In genomic region chr22:50292643-50293440, GRCh38 we compare ENCODE assay signal across 8 cellular contexts. TPM values are rescaled to one million over a fixed set of nuclear protein-coding genes. Genes with fewer than 3 reads are reported as not detected.
DNase-seq lines count a peak whose midpoint lies in the region; ATAC-seq and TF ChIP-seq lines count a peak whose summit lies in the region.

No MANE protein-coding gene starts in this region.

- H3K4me1 Mint-ChIP-seq in GM23338, result peaks cover 14% of the 10 kb centered on the region
- peaks cover 12% of the 10 kb centered on the region for H3K4me1 Mint-ChIP-seq in activated naive CD8-positive, alpha-beta T cell (ENCODE audit: low read depth)
- peaks cover 29 to 56% of the 10 kb centered on the region in 2 donors for H3K4me1 Mint-ChIP-seq in stimulated activated naive B cell treated with anti-CD40 and anti-IgM and Interleukin-4, amounts not matched to agents 10 μg/mL and 1 μg/mL and 100 μg/mL, for 72 hours

- no peaks in the 10 kb centered on the region for H3K27me3 ChIP-seq in GM23338 (ENCODE audit: insufficient read depth)
- no peaks in the 10 kb centered on the region for H3K27me3 ChIP-seq in hepatocyte

- H3K9me3 ChIP-seq in hepatocyte (ENCODE audit: low read depth), result no peaks in the 10 kb centered on the region

- H3K4me3 Mint-ChIP-seq in GM23338, result peak overlapping the region; percentile 56
- peak overlapping the region; percentile 64 for H3K4me3 Mint-ChIP-seq in activated naive CD8-positive, alpha-beta T cell
- peak overlapping the region; percentile 67 to 80 for H3K4me3 Mint-ChIP-seq in stimulated activated naive B cell treated with anti-CD40 and anti-IgM and Interleukin-4, amounts not matched to agents 10 μg/mL and 1 μg/mL and 100 μg/mL, for 72 hours

- WGBS in hepatocyte (ENCODE audit: low lambda C conversion rate, missing lambda C conversion rate), result 80% methylated on average over 19 of the region's 29 CpGs

- peak; percentile 40 for ATAC-seq in GM23338
- ATAC-seq in stimulated activated naive B cell treated with anti-CD40 and anti-IgM and Interleukin-4, amounts not matched to agents 10 μg/mL and 1 μg/mL and 100 μg/mL, for 72 hours (replicated peaks), result peak; percentile 74 to 75
- ATAC-seq in GM19328 (IDR thresholded peaks at IDR 0.05; ENCODE audit: unreplicated experiment), result no peak
- ATAC-seq in HG03045 (IDR thresholded peaks at IDR 0.05; ENCODE audit: unreplicated experiment), result no peak
- no peak for ATAC-seq in GM18907 (IDR thresholded peaks at IDR 0.05; ENCODE audit: unreplicated experiment)

- peaks cover 20% of the 10 kb centered on the region for H3K27me3 Mint-ChIP-seq in GM23338 (ENCODE audit: insufficient read depth, low read depth, poor library complexity)
- no peaks in the 10 kb centered on the region for H3K27me3 Mint-ChIP-seq in activated naive CD8-positive, alpha-beta T cell
- peaks cover 18 to 58% of the 10 kb centered on the region in 2 donors for H3K27me3 Mint-ChIP-seq in stimulated activated naive B cell treated with anti-CD40 and anti-IgM and Interleukin-4, amounts not matched to agents 10 μg/mL and 1 μg/mL and 100 μg/mL, for 72 hours

- no peak overlapping the region for H2AFZ ChIP-seq in GM23338
- no peak overlapping the region for H2AFZ ChIP-seq in hepatocyte

- H3K9me3 Mint-ChIP-seq in GM23338, result no peaks in the 10 kb centered on the region; the same call in 2 of the 3 replicates
- H3K9me3 Mint-ChIP-seq in activated naive CD8-positive, alpha-beta T cell (ENCODE audit: low read depth), result no peaks in the 10 kb centered on the region
- no peaks in the 10 kb centered on the region for H3K9me3 Mint-ChIP-seq in stimulated activated naive B cell treated with anti-CD40 and anti-IgM and Interleukin-4, amounts not matched to agents 10 μg/mL and 1 μg/mL and 100 μg/mL, for 72 hours

- H3K79me2 ChIP-seq in GM23338 (replicated peaks; ENCODE audit: insufficient read depth) (peaks cover 48% of the 10 kb centered on the region), hepatocyte (peaks cover 97% of the 10 kb centered on the region)

- H3K4me1 ChIP-seq in GM23338 (ENCODE audit: insufficient read depth) (peaks cover 20% of the 10 kb centered on the region), hepatocyte (ENCODE audit: insufficient read depth) (peaks cover 49% of the 10 kb centered on the region)

- peak overlapping the region; percentile 79 for H3K27ac Mint-ChIP-seq in GM23338
- peak overlapping the region; percentile 62 for H3K27ac Mint-ChIP-seq in activated naive CD8-positive, alpha-beta T cell
- H3K27ac Mint-ChIP-seq in stimulated activated naive B cell treated with anti-CD40 and anti-IgM and Interleukin-4, amounts not matched to agents 10 μg/mL and 1 μg/mL and 100 μg/mL, for 72 hours, result peak overlapping the region; percentile 73

- no peaks in the 10 kb centered on the region; the same call in 1 of the 2 replicates for H3F3A ChIP-seq in GM23338 (replicated peaks; ENCODE audit: low read depth)

- no peak for TF ChIP-seq CTCF in GM23338 (conservative IDR thresholded peaks at IDR 0.05; ENCODE audit: low read depth in 2 of 2)
- no peak for TF ChIP-seq CTCF in hepatocyte (IDR thresholded peaks at IDR 0.05; ENCODE audit: poor library complexity)

- H3K9me2 ChIP-seq in GM23338 (ENCODE audit: insufficient read depth) (no peaks in the 10 kb centered on the region), hepatocyte (replicated peaks; ENCODE audit: insufficient read depth) (no peaks in the 10 kb centered on the region)

- DNase-seq in GM23338 (ENCODE audit: low spot score) (no peak), hepatocyte (ENCODE audit: low spot score) (no peak), NCI-H1417 treated with DMSO at 0.1 percent for 48 hours (lab: John Stamatoyannopoulos, UW) (no peak)
- DNase-seq in stimulated activated naive B cell treated with anti-CD40 and anti-IgM and Interleukin-4, amounts not matched to agents 10 μg/mL and 1 μg/mL and 100 μg/mL, for 72 hours, result no peak

- peak overlapping the region; percentile 90 for H3K27ac ChIP-seq in GM23338 (ENCODE audit: low read depth)
- H3K27ac ChIP-seq in hepatocyte, result peak overlapping the region; percentile 99

- peak overlapping the region; percentile 75 for H3K4me2 ChIP-seq in GM23338
- H3K4me2 ChIP-seq in hepatocyte, result peak overlapping the region; percentile 83

- H4K20me1 ChIP-seq in GM23338 (replicated peaks; ENCODE audit: insufficient read depth) (no peaks in the 10 kb centered on the region; the same call in 1 of the 2 replicates), hepatocyte (ENCODE audit: insufficient read depth, poor library complexity, severe bottlenecking) (peaks cover 76% of the 10 kb centered on the region)

- H3K36me3 ChIP-seq in GM23338 (ENCODE audit: insufficient read depth), result no peaks in the 10 kb centered on the region
- no peaks in the 10 kb centered on the region for H3K36me3 ChIP-seq in hepatocyte (replicated peaks; ENCODE audit: insufficient read depth, low read depth)

- H3K4me3 ChIP-seq in GM23338 (peak overlapping the region; percentile 48), hepatocyte (no peak overlapping the region)

- H3K36me3 Mint-ChIP-seq in GM23338 (ENCODE audit: low read depth), result peaks cover 8% of the 10 kb centered on the region; the same call in 2 of the 3 replicates
- no peaks in the 10 kb centered on the region for H3K36me3 Mint-ChIP-seq in activated naive CD8-positive, alpha-beta T cell
- peaks cover 0 to 7% of the 10 kb centered on the region in 2 donors for H3K36me3 Mint-ChIP-seq in stimulated activated naive B cell treated with anti-CD40 and anti-IgM and Interleukin-4, amounts not matched to agents 10 μg/mL and 1 μg/mL and 100 μg/mL, for 72 hours

TF ChIP-seq in GM23338, 12 proteins besides CTCF, POLR2A, EP300 and RAD21 (continues in another document):
- no peak for TF ChIP-seq STAT1 (IDR thresholded peaks at IDR 0.05; ENCODE audit: unreplicated experiment)

RNA-seq across cellular contexts. Expression of gene PLXNB2, which starts 14.6 kb away (rescaled TPM):
- 66.3 and 70.4 TPM in 2 replicates for total RNA-seq in GM23338 (2014; rRNA removed; shearing (Covaris generic))
- polyA plus RNA-seq in GM23338 (2016; fragmentation: Nextera tagmentation; extraction: Ambion mirVana), result 29.1 and 33.0 TPM in 2 replicates
- 91.4 and 113 TPM in 2 replicates for total RNA-seq in hepatocyte
- 147 and 158 TPM in 2 replicates for polyA plus RNA-seq in hepatocyte

RNA-seq across cellular contexts. Expression of gene MAPK11, which starts 22.7 kb away (rescaled TPM):
- 1.6 and 1.9 TPM in 2 replicates for total RNA-seq in GM23338 (2014; rRNA removed; shearing (Covaris generic))
- polyA plus RNA-seq in GM23338 (2016; fragmentation: Nextera tagmentation; extraction: Ambion mirVana) (0.34 and 0.78 TPM in 2 replicates), hepatocyte (0.62 and 1.1 TPM in 2 replicates)
- total RNA-seq in hepatocyte, result 1.4 and 2.3 TPM in 2 replicates

RNA-seq across cellular contexts. Expression of gene MAPK12, which starts 31.4 kb away (rescaled TPM):
- total RNA-seq in GM23338 (2014; rRNA removed; shearing (Covaris generic)), result 20.4 and 26.1 TPM in 2 replicates
- polyA plus RNA-seq in GM23338 (2016; fragmentation: Nextera tagmentation; extraction: Ambion mirVana) (10.4 and 15.8 TPM in 2 replicates), hepatocyte (33.8 and 51.4 TPM in 2 replicates)
- total RNA-seq in hepatocyte, result 12.5 and 13.8 TPM in 2 replicates

RNA-seq across cellular contexts. Expression of gene DENND6B, which starts 34.0 kb away (rescaled TPM):
- 1.3 TPM in 2 replicates for total RNA-seq in GM23338 (2014; rRNA removed; shearing (Covaris generic))
- polyA plus RNA-seq in GM23338 (2016; fragmentation: Nextera tagmentation; extraction: Ambion mirVana), result 0.12 and 0.71 TPM in 2 replicates
- 3.1 and 3.3 TPM in 2 replicates for total RNA-seq in hepatocyte
- 8.7 and 9.0 TPM in 2 replicates for polyA plus RNA-seq in hepatocyte

RNA-seq across cellular contexts. Expression of gene HDAC10, which starts 41.8 kb away (rescaled TPM):
- total RNA-seq in GM23338 (2014; rRNA removed; shearing (Covaris generic)), result 32.4 and 41.9 TPM in 2 replicates
- polyA plus RNA-seq in GM23338 (2016; fragmentation: Nextera tagmentation; extraction: Ambion mirVana) (4.1 and 5.1 TPM in 2 replicates), hepatocyte (30.2 and 40.5 TPM in 2 replicates)
- total RNA-seq in hepatocyte, result 21.5 and 23.8 TPM in 2 replicates

Comparison
In these comparisons a context has a peak if more than half of its experiments do, and no peak if none do; other contexts are left out.
1. ATAC-seq: peak in GM23338 (single experiment) and stimulated activated naive B cell treated with anti-CD40 and anti-IgM and Interleukin-4, amounts not matched to agents 10 μg/mL and 1 μg/mL and 100 μg/mL, for 72 hours (2 of 2); none in GM19328 (single experiment), HG03045 (single experiment) and GM18907 (single experiment).
2. Peak in every context shown above with its lines, with median percentiles within 50 percentile points of each other: H3K27ac Mint-ChIP-seq and H3K4me3 Mint-ChIP-seq.